Comparison of ENCODE assay signal across 19 cellular contexts in the genomic region with DNA sequence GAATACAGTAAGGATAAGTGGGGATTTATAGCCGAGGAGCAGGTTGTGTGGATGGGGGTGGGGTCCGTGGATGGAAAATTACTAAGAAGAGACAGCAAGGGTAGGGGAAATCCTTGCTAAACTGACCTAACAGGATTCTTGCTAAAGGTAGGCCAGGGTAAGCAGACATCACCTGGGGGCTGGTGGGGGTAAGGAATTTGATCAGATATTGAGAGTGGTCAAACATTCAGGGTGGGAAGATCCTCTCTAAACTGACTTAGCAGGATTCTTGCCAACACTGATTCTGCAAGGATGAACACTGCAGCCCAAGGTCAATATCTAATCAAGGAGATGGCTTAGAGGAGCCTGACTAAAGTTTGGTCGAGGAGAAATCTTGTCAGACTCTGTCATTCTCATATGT. TPM values are rescaled to one million over a fixed set of nuclear protein-coding genes. Genes with fewer than 3 reads are reported as not detected.
DNase-seq lines count a peak whose midpoint lies in the region; ATAC-seq and TF ChIP-seq lines count a peak whose summit lies in the region.
"Had no signal": no experiment of that assay in that cellular context is flagged by ENCODE, and none has a peak within 500 bp of the region (broad histone marks: within the 10 kb centered on the region; RNA-seq: fewer than 3 reads in every experiment).

No MANE protein-coding gene starts in this region.

- no peak overlapping the region for H2BK5ac ChIP-seq in mesendoderm (ENCODE audit: low read length)

- peaks cover 2% of the 10 kb centered on the region for H3K36me3 ChIP-seq in mesendoderm (ENCODE audit: control insufficient read depth, insufficient read depth, low read length)
- H3K36me3 ChIP-seq in Caco-2 (ENCODE audit: control insufficient read depth, insufficient read depth, low read length): no peaks in the 10 kb centered on the region
- H3K36me3 ChIP-seq in GM23338 (ENCODE audit: insufficient read depth): peaks cover 4% of the 10 kb centered on the region

- no peak overlapping the region for H3K4me3 Mint-ChIP-seq in activated CD4-positive, alpha-beta T cell treated with anti-CD3 and anti-CD28 coated beads for 36 hours
- H3K4me3 Mint-ChIP-seq in Caco-2 (ENCODE audit: unreplicated experiment): no peak overlapping the region
- H3K4me3 Mint-ChIP-seq in GM23338: no peak overlapping the region

- peak overlapping the region; percentile 55 for H3K27ac Mint-ChIP-seq in activated CD4-positive, alpha-beta T cell treated with anti-CD3 and anti-CD28 coated beads for 36 hours
- H3K27ac Mint-ChIP-seq in Caco-2 (ENCODE audit: unreplicated experiment): no peak overlapping the region
- no peak overlapping the region for H3K27ac Mint-ChIP-seq in GM23338

- H3K4me2 ChIP-seq in mesendoderm (ENCODE audit: low read length) (no peak overlapping the region), GM23338 (no peak overlapping the region)
- H3K4me2 ChIP-seq: BLaER1, PC-9 had no signal

- no peak overlapping the region for H4K5ac ChIP-seq in mesendoderm (ENCODE audit: low read length)

- no TSS peak for BruUV-seq in Caco-2 (replicated peaks; lab: Mats Ljungman, UMichigan)

- no peak overlapping the region for H2AK5ac ChIP-seq in mesendoderm (ENCODE audit: low read length)

- no peak overlapping the region for H4K8ac ChIP-seq in mesendoderm (ENCODE audit: low read depth, low read length)

- TF ChIP-seq CTCF in AG04450 (IDR thresholded peaks at IDR 0.05; ENCODE audit: low read depth, low read length) (no peak), Caco-2 (IDR thresholded peaks at IDR 0.05; ENCODE audit: insufficient read depth in 1 of 2, low read depth in 1 of 2, low read length in 1 of 2, severe bottlenecking in 1 of 2, unreplicated experiment in 1 of 2) (no peak), GM23338 (conservative IDR thresholded peaks at IDR 0.05; ENCODE audit: low read depth in 2 of 2) (no peak)

- no peaks in the 10 kb centered on the region for H3K79me2 ChIP-seq in mesendoderm (ENCODE audit: control insufficient read depth, insufficient read depth, low read length)
- no peaks in the 10 kb centered on the region; the same call in 1 of the 2 replicates for H3K79me2 ChIP-seq in GM23338 (replicated peaks; ENCODE audit: insufficient read depth)

- WGBS in mesendoderm (ENCODE audit: extremely low coverage, insufficient coverage, low lambda C conversion rate): no CpG with 5 or more reads among the region's 3 CpGs

- peak overlapping the region; percentile 21 for H3K27ac ChIP-seq in AG04450 (ENCODE audit: low read depth, low read length)
- no peak overlapping the region for H3K27ac ChIP-seq in mesendoderm (ENCODE audit: low read depth, low read length)
- H3K27ac ChIP-seq in GM23338 (ENCODE audit: low read depth): no peak overlapping the region
- H3K27ac ChIP-seq: BLaER1, HL-60, PC-9 had no signal

- H3K4me1 ChIP-seq in mesendoderm (ENCODE audit: control insufficient read depth, low read depth, low read length) (peaks cover 5% of the 10 kb centered on the region), Caco-2 (peaks cover 8% of the 10 kb centered on the region; the same call in 1 of the 2 replicates), GM23338 (ENCODE audit: insufficient read depth) (peaks cover 14% of the 10 kb centered on the region)

- no peak overlapping the region for H2AFZ ChIP-seq in GM23338
- H2AFZ ChIP-seq: PC-9 had no signal

- CTCF ChIA-PET in activated CD4-positive, alpha-beta T cell treated with anti-CD3 and anti-CD28 coated beads for 36 hours (lab: Charles Lee): interaction anchor here (0.6 to 5.2 kb wide), 10 partner anchors 8 to 393 kb away, joined by 3 to 48 read pairs (median 4); a partner anchor contains a TSS
- CTCF ChIA-PET in AG04450 (lab: Charles Lee): interaction anchor here (0.5 to 5.1 kb wide), 5 partner anchors 10 to 254 kb away, joined by 3 to 21 read pairs (median 4); a partner anchor contains a TSS
- CTCF ChIA-PET in Caco-2 (lab: Charles Lee): no interaction called here

- no peak overlapping the region for H3K23ac ChIP-seq in mesendoderm (ENCODE audit: low read length)

- H3K18ac ChIP-seq in mesendoderm (ENCODE audit: low read length): no peak overlapping the region

- no peaks in the 10 kb centered on the region for H3K9me2 ChIP-seq in GM23338 (ENCODE audit: insufficient read depth)

- no peak for DNase-seq in activated CD4-positive, alpha-beta T cell treated with anti-CD3 and anti-CD28 coated beads for 36 hours
- no peak for DNase-seq in activated CD4-positive, alpha-beta T cell treated with anti-CD3 and anti-CD28 coated beads for 48 hours
- DNase-seq in AG04450 (ENCODE audit: low read depth, low spot score) (no peak), RKO (ENCODE audit: low spot score) (peak; percentile 9), mesendoderm (peak; percentile 55), Caco-2 (no peak), GM23338 (ENCODE audit: low spot score) (no peak), hepatic stellate cell (ENCODE audit: low spot score) (no peak)
- DNase-seq: CD8-positive, alpha-beta memory T cell; DMS79 treated with DMSO at 0.1 percent for 48 hours; KBM-7; MV-4-11; NCI-H1436; NCI-H2029 treated with DMSO at 0.1 percent for 48 hours; NCI-H774; PC-9 had no signal

- no peaks in the 10 kb centered on the region for H4K20me1 ChIP-seq in GM23338 (replicated peaks; ENCODE audit: insufficient read depth)
- H4K20me1 ChIP-seq: BLaER1 had no signal

- H2BK15ac ChIP-seq in mesendoderm (replicated peaks; ENCODE audit: low read depth): no peak overlapping the region

- no peaks in the 10 kb centered on the region; the same call in 1 of the 2 replicates for H3K9me3 ChIP-seq in AG04450 (ENCODE audit: control insufficient read depth, insufficient read depth, low read length)
- no peaks in the 10 kb centered on the region for H3K9me3 ChIP-seq in Caco-2
- H3K9me3 ChIP-seq: HAP-1 had no signal

- peaks cover 17% of the 10 kb centered on the region for H3K36me3 Mint-ChIP-seq in activated CD4-positive, alpha-beta T cell treated with anti-CD3 and anti-CD28 coated beads for 36 hours (ENCODE audit: low read depth)
- peaks cover 1% of the 10 kb centered on the region for H3K36me3 Mint-ChIP-seq in Caco-2 (ENCODE audit: insufficient read depth, unreplicated experiment)
- H3K36me3 Mint-ChIP-seq in GM23338 (ENCODE audit: low read depth): peaks cover 16% of the 10 kb centered on the region

- H3K4me1 Mint-ChIP-seq in activated CD4-positive, alpha-beta T cell treated with anti-CD3 and anti-CD28 coated beads for 36 hours: peaks cover 60% of the 10 kb centered on the region
- H3K4me1 Mint-ChIP-seq in Caco-2 (ENCODE audit: low read depth, unreplicated experiment): no peaks in the 10 kb centered on the region
- H3K4me1 Mint-ChIP-seq in GM23338: peaks cover 18% of the 10 kb centered on the region

- H3K9me3 Mint-ChIP-seq in activated CD4-positive, alpha-beta T cell treated with anti-CD3 and anti-CD28 coated beads for 36 hours (ENCODE audit: low read depth): peaks cover 2% of the 10 kb centered on the region
- H3K9me3 Mint-ChIP-seq in Caco-2 (ENCODE audit: unreplicated experiment): no peaks in the 10 kb centered on the region
- peaks cover 9% of the 10 kb centered on the region for H3K9me3 Mint-ChIP-seq in GM23338
- H3K9me3 Mint-ChIP-seq: CD8-positive, alpha-beta memory T cell had no signal

- H3K79me1 ChIP-seq in mesendoderm (ENCODE audit: low read length): no peaks in the 10 kb centered on the region

- H3K4me3 ChIP-seq in AG04450 (ENCODE audit: low read depth, low read length): no peak overlapping the region
- no peak overlapping the region for H3K4me3 ChIP-seq in mesendoderm (ENCODE audit: low read length)
- no peak overlapping the region for H3K4me3 ChIP-seq in Caco-2 (ENCODE audit: low read depth, low read length)
- H3K4me3 ChIP-seq in GM23338: no peak overlapping the region
- H3K4me3 ChIP-seq: BLaER1, HAP-1, PC-9 had no signal

- no peak overlapping the region for H3K9ac ChIP-seq in mesendoderm (ENCODE audit: low read length)
- H3K9ac ChIP-seq: BLaER1 had no signal

- no peak for ATAC-seq in activated CD4-positive, alpha-beta T cell treated with anti-CD3 and anti-CD28 coated beads for 36 hours
- ATAC-seq in GM23338: no peak

- no peak overlapping the region for H3K56ac ChIP-seq in mesendoderm (ENCODE audit: low read length)

- H3F3A ChIP-seq in GM23338 (replicated peaks; ENCODE audit: low read depth): 0 out of 2 replicates have a peak, but pooled peaks cover 5% of the 10 kb centered on the region

- no peak overlapping the region for H2BK120ac ChIP-seq in mesendoderm (ENCODE audit: low read depth, low read length)

- no peak overlapping the region for H3K4ac ChIP-seq in mesendoderm (ENCODE audit: low read depth, low read length)

- H3K27me3 Mint-ChIP-seq in activated CD4-positive, alpha-beta T cell treated with anti-CD3 and anti-CD28 coated beads for 36 hours: no peaks in the 10 kb centered on the region
- H3K27me3 Mint-ChIP-seq in Caco-2 (ENCODE audit: insufficient read depth, unreplicated experiment) (no peaks in the 10 kb centered on the region), GM23338 (ENCODE audit: insufficient read depth, low read depth, poor library complexity) (peaks cover 3% of the 10 kb centered on the region)

- POLR2A ChIA-PET in activated CD4-positive, alpha-beta T cell treated with anti-CD3 and anti-CD28 coated beads for 36 hours (lab: Charles Lee): interaction anchor here (4.0 kb wide), 1 partner anchor 10 kb away, joined by 23 read pairs; a partner anchor contains a TSS
- POLR2A ChIA-PET in AG04450 (lab: Yijun Ruan, JAX): no interaction called here
- POLR2A ChIA-PET in Caco-2 (lab: Charles Lee): no interaction called here

- H3K27me3 ChIP-seq in AG04450 (ENCODE audit: control insufficient read depth, insufficient read depth, low read length) (no peaks in the 10 kb centered on the region), mesendoderm (ENCODE audit: insufficient read depth, low read length, poor library complexity) (no peaks in the 10 kb centered on the region), Caco-2 (replicated peaks; ENCODE audit: control insufficient read depth, insufficient read depth, low read length) (no peaks in the 10 kb centered on the region), GM23338 (ENCODE audit: insufficient read depth) (no peaks in the 10 kb centered on the region)
- H3K27me3 ChIP-seq: BLaER1 had no signal

- intact Hi-C loops in activated CD4-positive, alpha-beta T cell treated with anti-CD3 and anti-CD28 coated beads for 36 hours (cut with DNase I, micrococcal nuclease): loop anchor here in 1 of 2 experiments (5.0 kb wide), 1 partner anchor 678 kb away; no protein-coding TSS in a partner anchor
- intact Hi-C loops in Caco-2 (cut with micrococcal nuclease; ENCODE audit: unreplicated experiment): loop anchor here (5.0 to 10.0 kb wide), 2 partner anchors 176 to 453 kb away; a partner anchor contains a TSS

RNA-seq across cellular contexts. Expression of a gene that starts 2.7 kb away (rescaled TPM):
- 10 to 100 TPM; 44.0 to 47.9 TPM for total RNA-seq in activated CD4-positive, alpha-beta T cell treated with anti-CD3 and anti-CD28 coated beads for 36 hours
- polyA plus RNA-seq in AG04450 (2011; rRNA removed) (8.6 and 13.1 TPM in 2 replicates), GM23338 (2016; fragmentation: Nextera tagmentation; extraction: Ambion mirVana) (31.5 and 33.1 TPM in 2 replicates)
- polyA minus RNA-seq in AG04450 (2011; rRNA and poly(A)+ RNA removed): 2.7 and 4.1 TPM in 2 replicates
- 18.5 TPM for polyA plus RNA-seq in mesendoderm (2013, experiment 1 of 2)
- polyA plus RNA-seq in mesendoderm (2013, experiment 2 of 2): 20.4 TPM
- 5.0 and 7.0 TPM in 2 replicates for total RNA-seq in Caco-2 (2022)
- total RNA-seq in GM23338 (2014; rRNA removed; shearing (Covaris generic)): 13.1 and 18.2 TPM in 2 replicates

RNA-seq across cellular contexts. Expression of a gene that starts 9.9 kb away (rescaled TPM):
- total RNA-seq in activated CD4-positive, alpha-beta T cell treated with anti-CD3 and anti-CD28 coated beads for 36 hours: 10 to 100 TPM; 25.0 to 30.1 TPM
- 16.3 and 16.6 TPM in 2 replicates for polyA plus RNA-seq in AG04450 (2011; rRNA removed)
- 12.3 and 16.3 TPM in 2 replicates for polyA minus RNA-seq in AG04450 (2011; rRNA and poly(A)+ RNA removed)
- polyA plus RNA-seq in mesendoderm (2013, experiment 1 of 2): 0.27 TPM
- 0.15 TPM for polyA plus RNA-seq in mesendoderm (2013, experiment 2 of 2)
- total RNA-seq in Caco-2 (2022): 0.67 TPM in 1 of 2 replicates, not detected in the other
- not detected in 2 replicates for total RNA-seq in GM23338 (2014; rRNA removed; shearing (Covaris generic))
- polyA plus RNA-seq in GM23338 (2016; fragmentation: Nextera tagmentation; extraction: Ambion mirVana): 0.17 TPM in 1 of 2 replicates, not detected in the other

Comparison
In these comparisons a context has a peak if more than half of its experiments do, and no peak if none do; other contexts are left out.
1. DNase-seq: peak in RKO (single experiment) and mesendoderm (single experiment); none in activated CD4-positive, alpha-beta T cell treated with anti-CD3 and anti-CD28 coated beads for 36 hours (single experiment), activated CD4-positive, alpha-beta T cell treated with anti-CD3 and anti-CD28 coated beads for 48 hours (single experiment), AG04450 (single experiment), Caco-2 (0 of 2), GM23338 (single experiment) and hepatic stellate cell (single experiment).
2. RNA of a gene that starts 9.9 kb away (total RNA-seq): 25.0 to 30.1 TPM in activated CD4-positive, alpha-beta T cell treated with anti-CD3 and anti-CD28 coated beads for 36 hours; 0.67 TPM in Caco-2 and not detected in GM23338; every median in the first group is over 10 times any median in the second.